In genomic region chr1:231653611-231654010, GRCh38 we compare ENCODE assay signal across 27 cellular contexts.
"Had no signal": no experiment of that assay in that cellular context is flagged by ENCODE, and none has a peak within 500 bp of the region (broad histone marks: within the 10 kb centered on the region; RNA-seq: fewer than 3 reads in every experiment).

No MANE protein-coding gene starts in this region.

- DNase-seq: activated CD4-positive, alpha-beta T cell treated with anti-CD3 and anti-CD28 coated beads, Interleukin-2, amount 50 U/mL, for 1 hour; activated CD4-positive, CD25-positive, alpha-beta regulatory T cell treated with anti-CD3 and anti-CD28 coated beads, Interleukin-2, amount 50 U/mL, for 72 hours; activated CD8-positive, alpha-beta memory T cell treated with anti-CD3 and anti-CD28 coated beads, Interleukin-2, amount 10 ng/mL, durations not matched to agents 7 days and 5 days; activated CD8-positive, alpha-beta T cell treated with anti-CD3 and anti-CD28 coated beads for 36 hours; activated naive CD8-positive, alpha-beta T cell treated with anti-CD3 and anti-CD28 coated beads, Interleukin-2, amount 50 U/mL, for 24 hours; activated T-cell treated with anti-CD3 and anti-CD28 coated beads, Interleukin-2, amount 50 U/mL, for 48 hours; amygdala; caudate nucleus; cortex of kidney; effector memory CD8-positive, alpha-beta T cell; islet precursor cell; left cardiac atrium; mammary epithelial cell; naive thymus-derived CD8-positive, alpha-beta T cell; nucleus accumbens; psoas muscle; sigmoid colon; stimulated activated CD4-positive, alpha-beta T cell treated with anti-CD3 and anti-CD28 coated beads, Interleukin-15, amount 100 ng/mL, for 24 hours; stimulated activated CD4-positive, alpha-beta T cell treated with anti-CD3 and anti-CD28 coated beads, Interleukin-2, amount 100 ng/mL, for 24 hours; stimulated activated naive CD4-positive, alpha-beta T cell; T-helper 9 cell had no signal

- H3K9ac ChIP-seq: parathyroid adenoma had no signal

- H3K9me3 ChIP-seq: gastroesophageal sphincter, psoas muscle, suprapubic skin had no signal

- H2AFZ ChIP-seq: hepatocyte, parathyroid adenoma had no signal

- H3K36me3 ChIP-seq: gastroesophageal sphincter, sigmoid colon, suprapubic skin, tibial nerve had no signal

- H3K27ac ChIP-seq: gastroesophageal sphincter, hepatocyte, parathyroid adenoma, psoas muscle, sigmoid colon, suprapubic skin, tibial nerve had no signal

- H3K4me1 ChIP-seq: gastroesophageal sphincter, parathyroid adenoma, psoas muscle, sigmoid colon had no signal

- ATAC-seq: activated CD8-positive, alpha-beta memory T cell treated with anti-CD3 and anti-CD28 coated beads, Interleukin-2, amount 10 ng/mL, durations not matched to agents 7 days and 5 days; activated CD8-positive, alpha-beta T cell treated with anti-CD3 and anti-CD28 coated beads for 36 hours; activated naive CD8-positive, alpha-beta T cell treated with anti-CD3 and anti-CD28 coated beads, Interleukin-2, amount 50 U/mL, for 24 hours; effector memory CD8-positive, alpha-beta T cell; gastroesophageal sphincter; left cardiac atrium; naive thymus-derived CD8-positive, alpha-beta T cell; psoas muscle had no signal

- H3K79me2 ChIP-seq: hepatocyte, parathyroid adenoma had no signal

- H3K4me2 ChIP-seq: hepatocyte, smooth muscle cell had no signal

- H3K4me3 ChIP-seq: gastroesophageal sphincter, hepatocyte, psoas muscle, sigmoid colon, smooth muscle cell, suprapubic skin, tibial nerve had no signal

- H3K27me3 ChIP-seq: hepatocyte, sigmoid colon, suprapubic skin, tibial nerve had no signal
